In genomic region chr17:82496529-82497434, GRCh38 we compare ENCODE assay signal across 8 cellular contexts. TPM values are rescaled to one million over a fixed set of nuclear protein-coding genes. Genes with fewer than 3 reads are reported as not detected.
DNase-seq lines count a peak whose midpoint lies in the region; ATAC-seq and TF ChIP-seq lines count a peak whose summit lies in the region.

No MANE protein-coding gene starts in this region.

- no peaks in the 10 kb centered on the region for H3K9me3 Mint-ChIP-seq in neural crest cell
- no peaks in the 10 kb centered on the region for H3K9me3 Mint-ChIP-seq in stimulated activated naive CD8-positive, alpha-beta T cell treated with anti-CD3 and anti-CD28 coated beads, Interleukin-15, Interleukin-2, amounts not matched to agents 100 ng/mL and 50 ng/mL, for 24 hours

- H3K4me3 ChIP-seq in foreskin fibroblast (ENCODE audit: low read depth in 1 of 2, low read length in 2 of 2): peak overlapping the region; percentile 56 to 60

- TF ChIP-seq CTCF in foreskin fibroblast (IDR thresholded peaks at IDR 0.05; ENCODE audit: low read depth, low read length) (no peak), neural crest cell (conservative IDR thresholded peaks at IDR 0.05) (no peak)

- H3K27me3 Mint-ChIP-seq in neural crest cell (ENCODE audit: low read depth): peaks cover 12% of the 10 kb centered on the region
- H3K27me3 Mint-ChIP-seq in stimulated activated naive CD8-positive, alpha-beta T cell treated with anti-CD3 and anti-CD28 coated beads, Interleukin-15, Interleukin-2, amounts not matched to agents 100 ng/mL and 50 ng/mL, for 24 hours: no peaks in the 10 kb centered on the region

- peak overlapping the region; percentile 74 for H3K4me3 Mint-ChIP-seq in neural crest cell
- H3K4me3 Mint-ChIP-seq in stimulated activated naive CD8-positive, alpha-beta T cell treated with anti-CD3 and anti-CD28 coated beads, Interleukin-15, Interleukin-2, amounts not matched to agents 100 ng/mL and 50 ng/mL, for 24 hours: peak overlapping the region; percentile 66

- peak; percentile 65 for ATAC-seq in GM21825 (IDR thresholded peaks at IDR 0.05; ENCODE audit: unreplicated experiment)

- H3K36me3 Mint-ChIP-seq in neural crest cell (ENCODE audit: low read depth): peaks cover 4% of the 10 kb centered on the region
- no peaks in the 10 kb centered on the region for H3K36me3 Mint-ChIP-seq in stimulated activated naive CD8-positive, alpha-beta T cell treated with anti-CD3 and anti-CD28 coated beads, Interleukin-15, Interleukin-2, amounts not matched to agents 100 ng/mL and 50 ng/mL, for 24 hours (ENCODE audit: low read depth)

- DNase-seq in DMS79 (lab: John Stamatoyannopoulos, UW): peak; percentile 75
- DNase-seq in M059J (ENCODE audit: low read depth): peak; percentile 89
- DNase-seq in SHP77 treated with DMSO at 0.1 percent for 48 hours (lab: John Stamatoyannopoulos, UW): peak; percentile 86
- peak; percentile 83 for DNase-seq in activated gamma-delta T cell treated with anti-CD3 and anti-CD28 coated beads, Interleukin-2, amount 50 U/mL, for 16 hours (ENCODE audit: low read depth)
- peak; percentile 92 to 98 for DNase-seq in foreskin fibroblast
- peak; percentile 95 for DNase-seq in neural crest cell (ENCODE audit: low read depth, low spot score)

- peaks cover 21% of the 10 kb centered on the region for H3K4me1 Mint-ChIP-seq in neural crest cell
- H3K4me1 Mint-ChIP-seq in stimulated activated naive CD8-positive, alpha-beta T cell treated with anti-CD3 and anti-CD28 coated beads, Interleukin-15, Interleukin-2, amounts not matched to agents 100 ng/mL and 50 ng/mL, for 24 hours (ENCODE audit: low read depth): peaks cover 26% of the 10 kb centered on the region

- no peak overlapping the region for H3K27ac Mint-ChIP-seq in neural crest cell (ENCODE audit: unreplicated experiment)
- H3K27ac Mint-ChIP-seq in stimulated activated naive CD8-positive, alpha-beta T cell treated with anti-CD3 and anti-CD28 coated beads, Interleukin-15, Interleukin-2, amounts not matched to agents 100 ng/mL and 50 ng/mL, for 24 hours: no peak overlapping the region

RNA-seq across cellular contexts. Expression of gene FOXK2, which starts 22.8 kb away (rescaled TPM):
- total RNA-seq in M059J (2014; rRNA removed; shearing (Covaris generic)): 21.4 and 30.7 TPM in 2 replicates
- 84.3 and 92.2 TPM in 2 replicates for total RNA-seq in neural crest cell

RNA-seq across cellular contexts. Expression of gene NARF, which starts 38.2 kb away (rescaled TPM):
- total RNA-seq in M059J (2014; rRNA removed; shearing (Covaris generic)): 68.2 and 84.2 TPM in 2 replicates
- total RNA-seq in neural crest cell: 73.3 and 84.2 TPM in 2 replicates

RNA-seq across cellular contexts. Expression of gene CYBC1, which starts 46.2 kb away (rescaled TPM):
- 45.1 and 55.5 TPM in 2 replicates for total RNA-seq in M059J (2014; rRNA removed; shearing (Covaris generic))
- 111 and 115 TPM in 2 replicates for total RNA-seq in neural crest cell

Comparison
In these comparisons a context has a peak if more than half of its experiments do, and no peak if none do; other contexts are left out.
1. Peak in every context shown above with its lines: DNase-seq, ATAC-seq and H3K4me3 ChIP-seq.